ENCODE assay signal across 24 cellular contexts in the genomic region with DNA sequence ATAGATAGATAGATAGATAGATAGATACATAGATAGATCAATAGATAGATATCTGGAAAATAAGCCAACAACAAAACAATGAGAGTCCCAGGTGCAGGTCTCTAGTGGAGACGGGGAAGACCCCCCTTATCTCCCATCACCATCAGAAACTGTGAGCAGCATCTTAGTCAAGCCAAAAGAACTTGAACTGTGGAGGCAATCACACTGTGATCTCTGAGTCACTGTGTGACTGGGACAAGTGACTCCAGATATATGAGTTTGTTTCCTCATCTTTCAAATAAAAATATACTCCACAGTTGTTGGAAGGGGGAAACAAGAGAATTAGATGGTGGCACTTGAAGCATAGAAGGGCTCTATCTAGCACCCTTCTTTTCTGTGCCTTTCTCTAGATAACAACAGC. TPM values are rescaled to one million over a fixed set of nuclear protein-coding genes. Genes with fewer than 3 reads are reported as not detected.
DNase-seq lines count a peak whose midpoint lies in the region; ATAC-seq and TF ChIP-seq lines count a peak whose summit lies in the region.
"Had no signal": no experiment of that assay in that cellular context is flagged by ENCODE, and none has a peak within 500 bp of the region (broad histone marks: within the 10 kb centered on the region; RNA-seq: fewer than 3 reads in every experiment).

No MANE protein-coding gene starts in this region.

- no peaks in the 10 kb centered on the region for H3K36me3 Mint-ChIP-seq in activated T-cell treated with anti-CD3 and anti-CD28 coated beads, Interleukin-2, amount 50 U/mL, for 72 hours (ENCODE audit: insufficient read depth in 2 of 2)
- H3K36me3 Mint-ChIP-seq: CD8-positive, alpha-beta memory T cell had no signal

- no peaks in the 10 kb centered on the region for H3K9me3 Mint-ChIP-seq in activated T-cell treated with anti-CD3 and anti-CD28 coated beads, Interleukin-2, amount 50 U/mL, for 72 hours
- H3K9me3 Mint-ChIP-seq: CD8-positive, alpha-beta memory T cell had no signal

- TF ChIP-seq CTCF in PC-3 (conservative IDR thresholded peaks at IDR 0.05; ENCODE audit: low read depth, low read length): no peak

- no peaks in the 10 kb centered on the region for H3K9me3 ChIP-seq in PC-3 (ENCODE audit: low read length)
- no peaks in the 10 kb centered on the region for H3K9me3 ChIP-seq in effector memory CD4-positive, alpha-beta T cell (ENCODE audit: control insufficient read depth, low read length)

- no peak overlapping the region for H2AFZ ChIP-seq in PC-3 (ENCODE audit: low read length)

- H3K27me3 ChIP-seq in PC-3 (ENCODE audit: low read length): no peaks in the 10 kb centered on the region
- H3K27me3 ChIP-seq in effector memory CD4-positive, alpha-beta T cell (replicated peaks; ENCODE audit: control insufficient read depth, insufficient read depth, low read length, poor library complexity, severe bottlenecking): no peaks in the 10 kb centered on the region

- H3K4me3 Mint-ChIP-seq in activated T-cell treated with anti-CD3 and anti-CD28 coated beads, Interleukin-2, amount 50 U/mL, for 72 hours: no peak overlapping the region
- H3K4me3 Mint-ChIP-seq: CD8-positive, alpha-beta memory T cell had no signal

- peaks cover 18% of the 10 kb centered on the region for H3K4me1 ChIP-seq in PC-3 (ENCODE audit: insufficient read depth, low read length)
- H3K4me1 ChIP-seq in effector memory CD4-positive, alpha-beta T cell (ENCODE audit: control insufficient read depth, insufficient read depth, low read length, poor library complexity, severe bottlenecking): no peaks in the 10 kb centered on the region

- CTCF ChIA-PET in PC-3 (lab: Charles Lee): no interaction called here

- no peak for DNase-seq in activated T-cell treated with anti-CD3 and anti-CD28 coated beads, Interleukin-2, amount 50 U/mL, for 72 hours
- DNase-seq in activated T-cell treated with anti-CD3 and anti-CD28 coated beads, Interleukin-2, amount 50 U/mL, for 1 hour: no peak
- DNase-seq in EL: peak; percentile 29
- peak; percentile 75 for DNase-seq in PC-3
- peak; percentile 33 for DNase-seq in kidney tubule cell (ENCODE audit: low spot score)
- DNase-seq in effector memory CD4-positive, alpha-beta T cell: no peak
- DNase-seq in HuH-7.5 (ENCODE audit: low spot score): no peak
- DNase-seq: Calu3; CD8-positive, alpha-beta memory T cell; DMS153; GF-D8; NCI-H1694; NCI-H2081; NCI-H2171; NCI-H345; NCI-H524; NCI-H774; NK-92 treated with Interleukin-12 subunit alpha and Interleukin-12 subunit beta, amount 100 ng/mL, for 24 hours; SW 1271 had no signal

- no peak overlapping the region for H3K9ac ChIP-seq in PC-3 (ENCODE audit: low read length)
- H3K9ac ChIP-seq: KMS-11 had no signal

- no peaks in the 10 kb centered on the region for H3K27me3 Mint-ChIP-seq in activated T-cell treated with anti-CD3 and anti-CD28 coated beads, Interleukin-2, amount 50 U/mL, for 72 hours (ENCODE audit: low read depth)

- H3K27ac ChIP-seq in PC-3 (ENCODE audit: low read length): no peak overlapping the region
- H3K27ac ChIP-seq in effector memory CD4-positive, alpha-beta T cell (ENCODE audit: insufficient read depth, low read length, poor library complexity, severe bottlenecking): no peak overlapping the region
- H3K27ac ChIP-seq: C4-2B, KMS-11 had no signal

- no peaks in the 10 kb centered on the region for H4K20me1 ChIP-seq in PC-3 (ENCODE audit: low read length)

- H3K36me3 ChIP-seq in PC-3 (ENCODE audit: low read depth, low read length): no peaks in the 10 kb centered on the region
- no peaks in the 10 kb centered on the region for H3K36me3 ChIP-seq in effector memory CD4-positive, alpha-beta T cell (ENCODE audit: control insufficient read depth, insufficient read depth, low read length)

- BruUV-seq in PC-3 (replicated peaks; lab: Mats Ljungman, UMichigan): no TSS peak

- no peaks in the 10 kb centered on the region for H3K9me2 ChIP-seq in PC-3 (replicated peaks; ENCODE audit: low read length)

- peaks cover 14% of the 10 kb centered on the region for H3K4me1 Mint-ChIP-seq in activated T-cell treated with anti-CD3 and anti-CD28 coated beads, Interleukin-2, amount 50 U/mL, for 72 hours (ENCODE audit: low read depth)
- H3K4me1 Mint-ChIP-seq: CD8-positive, alpha-beta memory T cell had no signal

- H3K79me2 ChIP-seq in PC-3 (ENCODE audit: low read length): no peaks in the 10 kb centered on the region

- no peaks in the 10 kb centered on the region for H3F3A ChIP-seq in PC-3 (ENCODE audit: low read length, unreplicated experiment)

- H3K4me2 ChIP-seq in PC-3 (ENCODE audit: low read length): peak overlapping the region; percentile 13; the same call in 1 of the 2 replicates
- H3K4me2 ChIP-seq: KMS-11 had no signal

- H3K4me3 ChIP-seq in PC-3 (ENCODE audit: low read length): no peak overlapping the region
- no peak overlapping the region for H3K4me3 ChIP-seq in effector memory CD4-positive, alpha-beta T cell (ENCODE audit: insufficient read depth, low read depth, low read length, poor library complexity, severe bottlenecking)

- POLR2A ChIA-PET in PC-3 (lab: Charles Lee; ENCODE audit: unreplicated experiment): interaction anchor here (0.6 kb wide), 1 partner anchor 37 kb away, joined by 3 read pairs; no protein-coding TSS in a partner anchor

- H3K27ac Mint-ChIP-seq in activated T-cell treated with anti-CD3 and anti-CD28 coated beads, Interleukin-2, amount 50 U/mL, for 72 hours: no peak overlapping the region
- H3K27ac Mint-ChIP-seq: CD8-positive, alpha-beta memory T cell had no signal

- intact Hi-C loops in PC-3 (cut with micrococcal nuclease): no loop called here

- ATAC-seq in activated T-cell treated with anti-CD3 and anti-CD28 coated beads, Interleukin-2, amount 50 U/mL, for 72 hours (replicated peaks in 1 of 2): peak; percentile 26 to 44
- ATAC-seq in PC-3 (peak; percentile 73), GM21360 (IDR thresholded peaks at IDR 0.05; ENCODE audit: unreplicated experiment) (no peak)
- ATAC-seq: Right ventricle myocardium inferior had no signal

RNA-seq across cellular contexts. Expression of a gene that starts 42.1 kb away (rescaled TPM):
- total RNA-seq in activated T-cell treated with anti-CD3 and anti-CD28 coated beads, Interleukin-2, amount 50 U/mL, for 72 hours: 1 to 10 TPM in 1 of 2 donors, under 1 TPM in 1; 0.91 to 1.7 TPM
- total RNA-seq in PC-3 (2014; rRNA removed): 23.9 and 30.6 TPM in 2 replicates
- total RNA-seq: SK-MEL-5 had no signal

Comparison
In these comparisons a context has a peak if more than half of its experiments do, and no peak if none do; other contexts are left out.
1. DNase-seq: peak in EL (single experiment), PC-3 (single experiment) and kidney tubule cell (single experiment); none in activated T-cell treated with anti-CD3 and anti-CD28 coated beads, Interleukin-2, amount 50 U/mL, for 72 hours (0 of 2), activated T-cell treated with anti-CD3 and anti-CD28 coated beads, Interleukin-2, amount 50 U/mL, for 1 hour (single experiment), effector memory CD4-positive, alpha-beta T cell (0 of 3) and HuH-7.5 (single experiment).